In genomic region chr14:104402303-104402702, GRCh38 we compare ENCODE assay signal across 5 cellular contexts.
A peak's percentile ranks its signal among the peaks of the same experiment; 100 is the strongest.
DNase-seq lines count a peak whose midpoint lies in the region; ATAC-seq and TF ChIP-seq lines count a peak whose summit lies in the region.
"Not testable (repeated sequence)": the region's sequence is repeated elsewhere in the genome, so short reads cannot be mapped to it uniquely, and the experiment has no call there.

No MANE protein-coding gene starts in this region.

- H3K27me3 Mint-ChIP-seq in osteocyte (ENCODE audit: unreplicated experiment) = not testable (repeated sequence)

- ATAC-seq in RWPE2 (ENCODE audit: low read depth) = not testable (repeated sequence)

- H3K4me1 Mint-ChIP-seq in osteocyte (ENCODE audit: unreplicated experiment) = not testable (repeated sequence)

- not testable (repeated sequence) for H3K36me3 ChIP-seq in BLaER1 treated with 17β-estradiol and CSF1 and Interleukin-3, amounts not matched to agents 10 nM and 100 nM; RWPE2 (ENCODE audit: low read depth)

- not testable (repeated sequence) for H3K27ac Mint-ChIP-seq in osteocyte (ENCODE audit: unreplicated experiment)

- peak overlapping the region; percentile 31 to 95 (median 79); a peak in 21 of 22 replicates for H3K4me2 ChIP-seq in BLaER1 treated with 17β-estradiol and CSF1 and Interleukin-3, amounts not matched to agents 10 nM and 100 nM

- H3K36me3 Mint-ChIP-seq in osteocyte (ENCODE audit: unreplicated experiment) = not testable (repeated sequence)

- not testable (repeated sequence) for H3K4me3 ChIP-seq in BLaER1 treated with 17β-estradiol and CSF1 and Interleukin-3, amounts not matched to agents 10 nM and 100 nM; RWPE2 (ENCODE audit: severe bottlenecking)

- TF ChIP-seq CTCF in RWPE2 (IDR thresholded peaks at IDR 0.05; ENCODE audit: poor library complexity, severe bottlenecking); osteocyte (IDR thresholded peaks at IDR 0.05): not testable (repeated sequence)

- 0 out of 22 replicates have a peak overlapping the region, but pooled peaks of 1 of the 11 experiments have one; percentile 13 for H3K9ac ChIP-seq in BLaER1 treated with 17β-estradiol and CSF1 and Interleukin-3, amounts not matched to agents 10 nM and 100 nM

- peaks cover 14 to 80% (median 71%) of the 10 kb centered on the region in 10 experiments for H3K4me1 ChIP-seq in BLaER1 treated with 17β-estradiol and CSF1 and Interleukin-3, amounts not matched to agents 10 nM and 100 nM
- H3K4me1 ChIP-seq in RWPE2 (ENCODE audit: insufficient read depth, poor library complexity, severe bottlenecking) = not testable (repeated sequence)

- H3K9me3 ChIP-seq in BLaER1 treated with 17β-estradiol and CSF1 and Interleukin-3, amounts not matched to agents 10 nM and 100 nM (replicated peaks in 1 of 11) = peaks cover 11 to 25% (median 19%) of the 10 kb centered on the region in 11 experiments
- not testable (repeated sequence) for H3K9me3 ChIP-seq in RWPE2 (ENCODE audit: severe bottlenecking)

- H3K4me3 Mint-ChIP-seq in osteocyte (ENCODE audit: unreplicated experiment) = not testable (repeated sequence)

- peaks cover 13% of the 10 kb centered on the region for H3K9me3 Mint-ChIP-seq in osteocyte (ENCODE audit: unreplicated experiment)

- peak; percentile 28 for DNase-seq in RWPE2 (ENCODE audit: low spot score)
- DNase-seq in ecto neural progenitor cell (ENCODE audit: low spot score) = peak; percentile 26
- peak; percentile 29 for DNase-seq in islet precursor cell
- peak; percentile 71 for DNase-seq in osteocyte (ENCODE audit: extremely low spot score, unreplicated experiment)

- not testable (repeated sequence) for H4K20me1 ChIP-seq in BLaER1 treated with 17β-estradiol and CSF1 and Interleukin-3, amounts not matched to agents 10 nM and 100 nM

- not testable (repeated sequence) for H3K27me3 ChIP-seq in BLaER1 treated with 17β-estradiol and CSF1 and Interleukin-3, amounts not matched to agents 10 nM and 100 nM
- peaks cover 33% of the 10 kb centered on the region for H3K27me3 ChIP-seq in RWPE2 (ENCODE audit: insufficient read depth, poor library complexity, severe bottlenecking)

- not testable (repeated sequence) for H3K27ac ChIP-seq in BLaER1 treated with 17β-estradiol and CSF1 and Interleukin-3, amounts not matched to agents 10 nM and 100 nM; RWPE2 (ENCODE audit: poor library complexity, severe bottlenecking)
